ENCODE assay signal across 2 cellular contexts in genomic region chr2:160440888-160441287, GRCh38.
TF ChIP-seq lines count a peak whose summit lies in the region.

No MANE protein-coding gene starts in this region.

TF ChIP-seq in HepG2, 621 proteins besides CTCF, POLR2A, EP300 and RAD21:
- 0 out of 4 replicates have a peak, but pooled peaks of 1 of the 2 experiments have one; percentile 8 for TF ChIP-seq MAFK (conservative IDR thresholded peaks at IDR 0.05 in 1 of 2, IDR thresholded peaks at IDR 0.05 in 1 of 2; ENCODE audit: low read length in 2 of 2)
- no peak for TF ChIP-seq ZNF546 (CRISPR knock-in tag; conservative IDR thresholded peaks at IDR 0.05)
- 0 out of 2 replicates have a peak, but pooled peaks have one; percentile 17 for TF ChIP-seq MAFF (IDR thresholded peaks at IDR 0.05; ENCODE audit: low read depth, low read length)
- TF ChIP-seq HNRNPK (IDR thresholded peaks at IDR 0.05; ENCODE audit: low read depth, low read length, poor library complexity, severe bottlenecking) = no peak

TF ChIP-seq in endothelial cell of umbilical vein, 7 proteins besides CTCF, POLR2A, EP300 and RAD21:
- TF ChIP-seq GATA2 (IDR thresholded peaks at IDR 0.05; ENCODE audit: insufficient read depth, insufficient read length, low read depth, low read length) = no peak
- no peak for TF ChIP-seq FOS (IDR thresholded peaks at IDR 0.05; ENCODE audit: borderline replicate concordance, insufficient read depth, low read length)
- no peak for TF ChIP-seq MAX (IDR thresholded peaks at IDR 0.05; ENCODE audit: insufficient read depth, insufficient read length)
TF ChIP-seq in endothelial cell of umbilical vein: peak in this region for 0.
